11 cellular contexts compared by ENCODE assay signal in genomic region chr9:14451949-14452348, GRCh38.
A peak's percentile ranks its signal among the peaks of the same experiment; 100 is the strongest.
DNase-seq lines count a peak whose midpoint lies in the region; ATAC-seq lines count a peak whose summit lies in the region.
"Had no signal": no experiment of that assay in that cellular context is flagged by ENCODE, and none has a peak within 500 bp of the region (broad histone marks: within the 10 kb centered on the region; RNA-seq: fewer than 3 reads in every experiment).

No MANE protein-coding gene starts in this region.

- no peak for DNase-seq in A172 (ENCODE audit: low spot score)
- no peak for DNase-seq in effector CD4-positive, alpha-beta T cell
- DNase-seq in NCI-H748 (lab: John Stamatoyannopoulos, UW; ENCODE audit: unreplicated experiment) = no peak
- DNase-seq: activated T-cell treated with anti-CD3 and anti-CD28 coated beads for 4 hours; CD8-positive, alpha-beta memory T cell; GOT3; hippocampal formation had no signal

- ATAC-seq in GM19035 (IDR thresholded peaks at IDR 0.05; ENCODE audit: unreplicated experiment) = peak; percentile 97
- peak; percentile 91 for ATAC-seq in GM21786 (IDR thresholded peaks at IDR 0.05; ENCODE audit: unreplicated experiment)
- ATAC-seq in HG03135 (IDR thresholded peaks at IDR 0.05; ENCODE audit: unreplicated experiment) = peak; percentile 85
- no peak for ATAC-seq in HG03108 (IDR thresholded peaks at IDR 0.05; ENCODE audit: unreplicated experiment)
